Comparison of ENCODE assay signal across 24 cellular contexts in genomic region chr4:163707873-163708272, GRCh38.
"Had no signal": no experiment of that assay in that cellular context is flagged by ENCODE, and none has a peak within 500 bp of the region (broad histone marks: within the 10 kb centered on the region; RNA-seq: fewer than 3 reads in every experiment).

No MANE protein-coding gene starts in this region.

- H3K9me3 ChIP-seq: colonic mucosa, mucosa of descending colon, ovary, right atrium auricular region, sigmoid colon, suprapubic skin, thyroid gland, upper lobe of left lung, vagina had no signal

- H3K79me2 ChIP-seq: hepatocyte had no signal

- H3K4me2 ChIP-seq: hepatocyte had no signal

- H3K4me1 Mint-ChIP-seq: endodermal cell; naive thymus-derived CD8-positive, alpha-beta T cell; stimulated activated effector memory CD8-positive, alpha-beta T cell treated with anti-CD3 and anti-CD28 coated beads, Interleukin-12 subunit alpha, Interleukin-12 subunit beta, amount 100 ng/mL, for 72 hours had no signal

- H3K27ac Mint-ChIP-seq: endodermal cell; stimulated activated effector memory CD8-positive, alpha-beta T cell treated with anti-CD3 and anti-CD28 coated beads, Interleukin-12 subunit alpha, Interleukin-12 subunit beta, amount 100 ng/mL, for 72 hours had no signal

- H3K36me3 ChIP-seq: colonic mucosa, ovary, right atrium auricular region, sigmoid colon, suprapubic skin, thyroid gland, upper lobe of left lung, vagina had no signal

- H3K36me3 Mint-ChIP-seq: naive thymus-derived CD8-positive, alpha-beta T cell; stimulated activated effector memory CD8-positive, alpha-beta T cell treated with anti-CD3 and anti-CD28 coated beads, Interleukin-12 subunit alpha, Interleukin-12 subunit beta, amount 100 ng/mL, for 72 hours had no signal

- H3K27ac ChIP-seq: colonic mucosa, foreskin keratinocyte, hepatocyte, ovary, right atrium auricular region, sigmoid colon, suprapubic skin, thyroid gland, upper lobe of left lung, vagina had no signal

- H3K27me3 ChIP-seq: colonic mucosa, foreskin keratinocyte, hepatocyte, ovary, right atrium auricular region, sigmoid colon, suprapubic skin, thyroid gland, upper lobe of left lung, vagina had no signal

- H3K4me3 ChIP-seq: colonic mucosa, hepatocyte, mucosa of descending colon, ovary, right atrium auricular region, sigmoid colon, suprapubic skin, thyroid gland, upper lobe of left lung, vagina had no signal

- H3K4me1 ChIP-seq: colonic mucosa, foreskin keratinocyte, right atrium auricular region, sigmoid colon, suprapubic skin, thyroid gland, upper lobe of left lung, vagina had no signal

- DNase-seq: colonic mucosa; dermis blood vessel endothelial cell; effector CD4-positive, alpha-beta T cell; endodermal cell; erythroblast; foreskin keratinocyte; head of caudate nucleus; kidney glomerular epithelial cell; mammary epithelial cell; mucosa of descending colon; naive thymus-derived CD8-positive, alpha-beta T cell; nucleus accumbens; ovary; sigmoid colon; small intestine; stimulated activated CD4-positive, alpha-beta T cell treated with anti-CD3 and anti-CD28 coated beads, Interleukin-12 subunit alpha, Interleukin-12 subunit beta, amount 100 ng/mL, for 4 hours; stimulated activated naive CD8-positive, alpha-beta T cell treated with anti-CD3 and anti-CD28 coated beads, Interleukin-15, Interleukin-2, amounts not matched to agents 100 U/mL and 50 U/mL, for 24 hours; thyroid gland; upper lobe of left lung had no signal

- H3K4me3 Mint-ChIP-seq: endodermal cell; naive thymus-derived CD8-positive, alpha-beta T cell; stimulated activated effector memory CD8-positive, alpha-beta T cell treated with anti-CD3 and anti-CD28 coated beads, Interleukin-12 subunit alpha, Interleukin-12 subunit beta, amount 100 ng/mL, for 72 hours had no signal

- ATAC-seq: foreskin keratinocyte; mucosa of descending colon; naive thymus-derived CD8-positive, alpha-beta T cell; stimulated activated effector memory CD8-positive, alpha-beta T cell treated with anti-CD3 and anti-CD28 coated beads, Interleukin-12 subunit alpha, Interleukin-12 subunit beta, amount 100 ng/mL, for 72 hours; stimulated activated naive CD8-positive, alpha-beta T cell treated with anti-CD3 and anti-CD28 coated beads, Interleukin-15, Interleukin-2, amounts not matched to agents 100 U/mL and 50 U/mL, for 24 hours had no signal

- H3K9me3 Mint-ChIP-seq: endodermal cell; naive thymus-derived CD8-positive, alpha-beta T cell; stimulated activated effector memory CD8-positive, alpha-beta T cell treated with anti-CD3 and anti-CD28 coated beads, Interleukin-12 subunit alpha, Interleukin-12 subunit beta, amount 100 ng/mL, for 72 hours had no signal
